29 cellular contexts compared by ENCODE assay signal in the genomic region with DNA sequence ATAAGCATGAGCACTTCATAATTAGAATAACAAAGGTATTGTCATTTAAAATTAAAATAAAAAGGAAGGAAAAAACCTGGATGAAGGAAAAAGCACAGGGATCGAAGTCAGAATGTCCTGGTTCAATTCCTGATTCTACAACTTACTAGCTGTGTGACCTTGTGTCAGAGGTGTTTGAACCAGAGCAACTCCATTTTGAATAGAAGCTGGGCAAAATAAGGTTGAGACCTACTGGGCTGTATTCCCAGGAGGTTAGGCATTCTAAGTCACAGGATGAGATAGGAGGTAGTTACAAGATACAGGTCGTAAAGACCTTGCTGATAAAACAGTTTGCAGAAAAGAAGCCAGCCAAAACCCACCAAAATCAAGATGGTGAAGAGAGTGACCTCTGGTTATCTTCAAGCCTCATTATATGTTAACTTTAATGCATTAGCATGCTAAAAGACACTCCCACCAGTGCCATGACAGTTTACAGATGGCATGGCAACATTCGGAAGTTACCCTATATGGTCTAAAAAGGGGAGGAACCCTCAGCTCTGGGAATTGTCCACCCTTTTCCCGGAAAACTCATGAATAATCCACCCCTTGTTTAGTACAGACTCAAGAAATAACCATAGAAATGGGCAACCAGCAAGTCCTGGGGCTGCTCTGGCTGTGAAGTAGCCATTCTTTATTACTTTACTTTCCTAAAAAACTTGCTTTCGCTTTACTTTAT.
"Had no signal": no experiment of that assay in that cellular context is flagged by ENCODE, and none has a peak within 500 bp of the region (broad histone marks: within the 10 kb centered on the region; RNA-seq: fewer than 3 reads in every experiment).

No MANE protein-coding gene starts in this region.

- H3K9ac ChIP-seq: SK-N-SH had no signal

- H3K4me1 ChIP-seq: Peyer's patch had no signal

- H3K9me3 ChIP-seq: MG63, Peyer's patch, SK-N-SH had no signal

- H3K27me3 ChIP-seq: brain microvascular endothelial cell, cardiac muscle cell, MG63, Peyer's patch had no signal

- H3K4me2 ChIP-seq: SK-N-SH had no signal

- DNase-seq: activated CD4-positive, alpha-beta memory T cell treated with anti-CD3 and anti-CD28 coated beads, Interleukin-2, amount 10 ng/mL, durations not matched to agents 7 days and 5 days; activated CD4-positive, alpha-beta T cell treated with anti-CD3 and anti-CD28 coated beads for 4 hours; activated CD4-positive, CD25-positive, alpha-beta regulatory T cell treated with anti-CD3 and anti-CD28 coated beads, Interleukin-2, amount 50 U/mL, for 72 hours; activated CD8-positive, alpha-beta memory T cell treated with anti-CD3 and anti-CD28 coated beads for 24 hours; activated CD8-positive, alpha-beta memory T cell treated with anti-CD3 and anti-CD28 coated beads, Interleukin-2, amount 10 ng/mL, durations not matched to agents 7 days and 5 days; activated CD8-positive, alpha-beta memory T cell treated with anti-CD3 and anti-CD28 coated beads, Interleukin-2, amount 50 U/mL, for 48 hours; activated effector memory CD4-positive, alpha-beta T cell treated with Interleukin-2 at 50 U/mL for 16 hours; activated naive CD4-positive, alpha-beta T cell treated with anti-CD3 and anti-CD28 coated beads, Interleukin-2, amount 10 ng/mL, durations not matched to agents 7 days and 5 days; activated naive CD8-positive, alpha-beta T cell treated with anti-CD3 and anti-CD28 coated beads for 36 hours; activated T-cell treated with anti-CD3 and anti-CD28 coated beads, Interleukin-2, amount 50 U/mL, for 48 hours; amniotic stem cell; aorta; brain microvascular endothelial cell; Kasumi-1; KG1; MG63; NCI-H1048; NCI-H1105 treated with DMSO at 0.1 percent for 48 hours; NCI-H1436; NCI-H1694; NCI-H2029; NCI-H345; NCI-H524 treated with DMSO at 0.1 percent for 48 hours; PC-3; Peyer's patch; Right ventricle myocardium superior; SK-N-SH had no signal

- ATAC-seq: activated CD8-positive, alpha-beta memory T cell treated with anti-CD3 and anti-CD28 coated beads, Interleukin-2, amount 10 ng/mL, durations not matched to agents 7 days and 5 days; PC-3; WTC11 had no signal

- H3K4me3 ChIP-seq: cardiac muscle cell, MG63, Peyer's patch had no signal

- H3K27ac ChIP-seq: brain microvascular endothelial cell, cardiac muscle cell, Peyer's patch had no signal

- H3K36me3 ChIP-seq: brain microvascular endothelial cell, cardiac muscle cell, MG63, Peyer's patch had no signal
